Comparison of ENCODE assay signal across 9 cellular contexts in genomic region chr21:34582506-34583150, GRCh38. TPM values are rescaled to one million over a fixed set of nuclear protein-coding genes. Genes with fewer than 3 reads are reported as not detected.
DNase-seq lines count a peak whose midpoint lies in the region; ATAC-seq and TF ChIP-seq lines count a peak whose summit lies in the region.
"Had no signal": no experiment of that assay in that cellular context is flagged by ENCODE, and none has a peak within 500 bp of the region (broad histone marks: within the 10 kb centered on the region; RNA-seq: fewer than 3 reads in every experiment).

No MANE protein-coding gene starts in this region.

- intact Hi-C loops in HCT116 (cut with micrococcal nuclease), result no loop called here

- no peaks in the 10 kb centered on the region for H3K9me3 ChIP-seq in HCT116 (ENCODE audit: control insufficient read depth in 1 of 2, insufficient read depth in 1 of 2, low read depth in 1 of 2, low read length in 2 of 2)

- DNase-seq in GDM1 (lab: John Stamatoyannopoulos, UW) (peak; percentile 15), HCT116 (ENCODE audit: low read depth, low spot score) (no peak), RWPE1 (ENCODE audit: low spot score) (peak; percentile 35), fibroblast of the conjunctiva (ENCODE audit: low read depth) (peak; percentile 22), pons (ENCODE audit: low spot score) (peak; percentile 56)

- BruUV-seq in HCT116 (replicated peaks; lab: Mats Ljungman, UMichigan), result no TSS peak

- no peaks in the 10 kb centered on the region for H3K27me3 ChIP-seq in HCT116 (ENCODE audit: insufficient read depth, low read length)

- no peak overlapping the region for H2AFZ ChIP-seq in HCT116 (ENCODE audit: low read depth, low read length, poor library complexity, severe bottlenecking)

- peak; percentile 67 for TF ChIP-seq RAD21 in HCT116 (IDR thresholded peaks at IDR 0.05; ENCODE audit: low read depth)

- H3K27ac ChIP-seq in HCT116 (ENCODE audit: low read depth, low read length) (no peak overlapping the region), RWPE1 (peak overlapping the region; percentile 80)
- H3K27ac ChIP-seq: SK-N-MC had no signal

- TF ChIP-seq CTCF in HCT116 (IDR thresholded peaks at IDR 0.05 in 2 of 3, conservative IDR thresholded peaks at IDR 0.05 in 1 of 3; ENCODE audit: borderline replicate concordance in 1 of 3, insufficient read depth in 1 of 3, low read depth in 2 of 3, low read length in 2 of 3) (peak; percentile 25 to 50 (median 42); a peak in 4 of 6 replicates), RWPE1 (conservative IDR thresholded peaks at IDR 0.05; ENCODE audit: low read depth) (no peak; the same call in 1 of the 2 replicates)

- no peaks in the 10 kb centered on the region for H3K9me2 ChIP-seq in HCT116 (ENCODE audit: insufficient read depth)

- TF ChIP-seq POLR2A in HCT116 (IDR thresholded peaks at IDR 0.05; ENCODE audit: borderline replicate concordance, extremely low read depth, insufficient read depth, insufficient read length), result no peak

- POLR2A ChIA-PET in HCT116 (lab: Charles Lee), result no interaction called here
- POLR2A ChIA-PET in RWPE1 (lab: Yijun Ruan, JAX; ENCODE audit: low non-redundant PET), result no interaction called here

- ATAC-seq in HCT116 (peak; percentile 92), GM18907 (IDR thresholded peaks at IDR 0.05; ENCODE audit: unreplicated experiment) (no peak), GM19452 (IDR thresholded peaks at IDR 0.05; ENCODE audit: unreplicated experiment) (no peak), GM21447 (IDR thresholded peaks at IDR 0.05; ENCODE audit: unreplicated experiment) (no peak)

- no peaks in the 10 kb centered on the region; a peak in 1 of 4 replicates for H3K4me1 ChIP-seq in HCT116 (ENCODE audit: control insufficient read depth in 1 of 2, insufficient read depth in 2 of 2, low read length in 2 of 2)

- H3K36me3 ChIP-seq in HCT116 (ENCODE audit: control insufficient read depth in 1 of 2, insufficient read depth in 2 of 2, low read length in 2 of 2), result no peaks in the 10 kb centered on the region

- RAD21 ChIA-PET in HCT116 (lab: Charles Lee; ENCODE audit: low non-redundant PET in 1 of 2, low total read pairs in 2 of 2, uncharacterized antibody in 2 of 2, unreplicated experiment in 2 of 2), result no interaction called here

- CTCF ChIA-PET in HCT116 (lab: Charles Lee) (interaction anchor here (1.2 to 2.2 kb wide), 6 partner anchors 9 to 72 kb away, joined by 3 to 10 read pairs (median 6); no protein-coding TSS in a partner anchor), RWPE1 (lab: Yijun Ruan, JAX) (interaction anchor here (0.6 kb wide), 2 partner anchors 14 to 59 kb away, joined by 3 to 4 read pairs; no protein-coding TSS in a partner anchor)

- no peaks in the 10 kb centered on the region for H3K79me2 ChIP-seq in HCT116 (ENCODE audit: insufficient read depth, low read length)

- no peak overlapping the region for H3K9ac ChIP-seq in HCT116 (ENCODE audit: low read length)

- H4K20me1 ChIP-seq in HCT116 (ENCODE audit: insufficient read depth), result no peaks in the 10 kb centered on the region

- no peak overlapping the region for H3K4me2 ChIP-seq in HCT116 (ENCODE audit: low read length)

- no peak overlapping the region for H3K4me3 ChIP-seq in HCT116 (replicated peaks in 1 of 2; ENCODE audit: low read depth in 1 of 2, low read length in 2 of 2)
- H3K4me3 ChIP-seq: SK-N-MC had no signal

TF ChIP-seq in HCT116, 20 proteins besides CTCF, POLR2A, EP300 and RAD21:
- TF ChIP-seq SP1 (IDR thresholded peaks at IDR 0.05; ENCODE audit: low read depth) (no peak), CBX3 (IDR thresholded peaks at IDR 0.05; ENCODE audit: low read depth) (no peak), EGR1 (IDR thresholded peaks at IDR 0.05; ENCODE audit: low read depth) (no peak), JUND (IDR thresholded peaks at IDR 0.05) (no peak), SRF (IDR thresholded peaks at IDR 0.05; ENCODE audit: low read depth) (no peak)

RNA-seq across cellular contexts. Expression of gene RCAN1, which starts 32.3 kb away (rescaled TPM):
- total RNA-seq in HCT116 (2021; ENCODE audit: unreplicated experiment), result 9.7 TPM
- polyA plus RNA-seq in HCT116 (2012), result 11.0 and 11.2 TPM in 2 replicates
